Comparison of ENCODE assay signal across 8 cellular contexts in the genomic region with DNA sequence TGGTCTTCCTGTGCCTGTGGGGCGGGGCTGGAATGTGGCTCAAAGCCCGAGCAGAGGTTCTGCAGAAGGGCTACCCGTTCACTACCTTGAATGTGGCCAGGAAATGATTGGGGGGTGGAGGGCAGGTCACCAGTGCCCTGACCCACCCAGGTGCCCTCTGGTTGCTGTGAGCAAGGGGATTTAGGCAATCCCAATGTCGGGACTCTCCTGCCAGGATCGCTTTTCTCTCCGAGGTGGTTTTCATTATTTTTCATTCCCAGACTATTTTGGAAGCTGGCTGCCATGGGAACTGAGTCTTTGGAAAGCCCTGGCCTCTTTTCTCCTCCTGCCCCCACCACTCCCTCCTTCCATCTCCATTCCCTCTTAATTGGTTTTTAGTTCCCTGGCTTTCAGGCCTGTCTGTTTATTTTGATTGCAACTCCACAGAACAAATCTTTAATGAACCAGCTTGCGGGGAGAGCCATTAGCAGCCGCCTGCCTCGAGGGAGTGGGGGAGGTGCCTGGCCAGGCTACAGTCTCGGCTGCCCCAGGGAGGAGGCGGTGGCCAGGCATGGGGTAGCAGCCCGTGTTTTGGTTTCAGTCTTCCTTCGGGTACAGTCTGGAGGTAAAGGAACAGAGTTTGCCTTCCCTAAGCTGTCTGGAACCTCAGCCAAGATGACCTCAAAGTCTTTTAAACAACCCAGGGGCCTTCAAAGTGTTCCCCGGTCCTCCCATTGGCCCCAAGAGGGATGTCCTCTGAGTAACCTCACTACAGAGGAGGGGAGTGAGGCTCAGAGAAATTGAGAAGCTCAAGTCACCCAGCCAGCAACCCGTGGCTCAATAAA.
A peak's percentile ranks its signal among the peaks of the same experiment; 100 is the strongest.
DNase-seq lines count a peak whose midpoint lies in the region; ATAC-seq and TF ChIP-seq lines count a peak whose summit lies in the region.

No MANE protein-coding gene starts in this region.

- no peak for ATAC-seq in HG03457 (IDR thresholded peaks at IDR 0.05; ENCODE audit: unreplicated experiment)

- H3K4me3 ChIP-seq in astrocyte of the spinal cord (ENCODE audit: low read depth, low read length), result no peak overlapping the region

- TF ChIP-seq CTCF in astrocyte of the spinal cord (IDR thresholded peaks at IDR 0.05; ENCODE audit: low read depth, low read length), result no peak

- in situ Hi-C loops in astrocyte of the spinal cord (cut with HindIII; ENCODE audit: low sequenced_read_pairs), result no loop called here

- DNase-seq in NCI-H1436 (lab: John Stamatoyannopoulos, UW) (peak; percentile 46), NCI-H1436 treated with DMSO at 0.1 percent for 48 hours (lab: John Stamatoyannopoulos, UW) (no peak), astrocyte of the spinal cord (ENCODE audit: low read depth, low spot score) (peak; percentile 70), kidney glomerular epithelial cell (lab: John Stamatoyannopoulos, UW) (peak; percentile 29), superior temporal gyrus (ENCODE audit: extremely low spot score) (peak; percentile 38), SKM-1 (lab: John Stamatoyannopoulos, UW; ENCODE audit: unreplicated experiment) (no peak), GM19238 (ENCODE audit: insufficient read length, low spot score) (no peak)

Comparison
In these comparisons a context has a peak if more than half of its experiments do, and no peak if none do; other contexts are left out.
1. DNase-seq: peak in NCI-H1436 (single experiment), astrocyte of the spinal cord (single experiment), kidney glomerular epithelial cell (single experiment) and superior temporal gyrus (single experiment); none in NCI-H1436 treated with DMSO at 0.1 percent for 48 hours (single experiment), SKM-1 (single experiment) and GM19238 (single experiment).